9 cellular contexts compared by ENCODE assay signal in the genomic region with DNA sequence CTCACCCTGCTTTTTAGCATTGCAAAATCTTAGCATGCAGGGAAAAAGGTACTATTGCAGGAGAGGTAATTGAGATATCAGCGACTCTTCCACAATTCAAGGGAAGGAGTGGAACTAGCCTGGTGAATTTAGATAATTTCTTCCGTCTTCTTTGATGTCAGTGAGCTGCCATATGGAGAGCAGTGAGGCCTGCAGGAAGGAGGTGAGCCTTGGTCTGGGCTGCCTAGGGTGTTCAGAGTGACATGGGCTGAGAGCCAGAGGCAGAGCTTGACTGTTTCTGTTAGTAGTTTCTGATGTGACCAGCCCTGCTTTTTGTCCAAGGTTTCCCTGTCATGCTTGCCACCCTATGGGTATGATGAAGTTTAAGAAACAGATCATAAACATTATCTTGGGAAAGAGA. TPM values are rescaled to one million over a fixed set of nuclear protein-coding genes. Genes with fewer than 3 reads are reported as not detected.
DNase-seq lines count a peak whose midpoint lies in the region; ATAC-seq, FAIRE-seq and TF ChIP-seq lines count a peak whose summit lies in the region.
"Had no signal": no experiment of that assay in that cellular context is flagged by ENCODE, and none has a peak within 500 bp of the region (broad histone marks: within the 10 kb centered on the region; RNA-seq: fewer than 3 reads in every experiment).

No MANE protein-coding gene starts in this region.

- H3K36me3 ChIP-seq in right lobe of liver: no peaks in the 10 kb centered on the region
- no peaks in the 10 kb centered on the region for H3K36me3 ChIP-seq in HepG2 (replicated peaks in 1 of 2; ENCODE audit: control insufficient read depth in 1 of 2, insufficient read depth in 2 of 2, low read length in 2 of 2)
- no peaks in the 10 kb centered on the region for H3K36me3 ChIP-seq in OCI-LY3 (replicated peaks; ENCODE audit: low read depth, low read length)
- H3K36me3 ChIP-seq in left ventricle myocardium inferior: no peaks in the 10 kb centered on the region

- H3K79me2 ChIP-seq in HepG2 (ENCODE audit: insufficient read depth, low read length): peaks cover 10% of the 10 kb centered on the region
- peaks cover 7% of the 10 kb centered on the region; the same call in 1 of the 2 replicates for H3K79me2 ChIP-seq in OCI-LY3 (ENCODE audit: low read length)

- H3K27ac ChIP-seq in right lobe of liver: no peak overlapping the region
- H3K27ac ChIP-seq in HepG2 (ENCODE audit: extremely low read length, insufficient read depth, low read length): no peak overlapping the region
- no peak overlapping the region for H3K27ac ChIP-seq in OCI-LY3 (ENCODE audit: low read length)
- H3K27ac ChIP-seq in left ventricle myocardium inferior (replicated peaks): peak overlapping the region; percentile 71

- no peak overlapping the region for H3K4me2 ChIP-seq in HepG2 (ENCODE audit: low read depth, low read length)
- peak overlapping the region; percentile 2; the same call in 1 of the 2 replicates for H3K4me2 ChIP-seq in OCI-LY3 (ENCODE audit: low read length)

- in situ Hi-C loops in HepG2 (cut with HindIII; ENCODE audit: extremely low pct_ligation_motif_present, low pct_unique_long_range_greater_than_20kb): no loop called here

- H3K4me3 ChIP-seq in right lobe of liver: no peak overlapping the region
- H3K4me3 ChIP-seq in HepG2 (replicated peaks in 1 of 3; ENCODE audit: insufficient read depth in 1 of 3, low read depth in 2 of 3, low read length in 3 of 3): no peak overlapping the region
- H3K4me3 ChIP-seq in OCI-LY3 (ENCODE audit: low read length): no peak overlapping the region
- no peak overlapping the region for H3K4me3 ChIP-seq in left ventricle myocardium inferior

- no peak for DNase-seq in right lobe of liver
- DNase-seq in HepG2 (ENCODE audit: low spot score): no peak
- peak; percentile 38 for DNase-seq in left ventricle myocardium inferior
- no peak for DNase-seq in retina
- DNase-seq in NCI-H510A treated with DMSO at 0.1 percent for 48 hours (lab: John Stamatoyannopoulos, UW): no peak
- DNase-seq in NK-92 (lab: John Stamatoyannopoulos, UW; ENCODE audit: unreplicated experiment): no peak
- DNase-seq in hippocampal formation (lab: John Stamatoyannopoulos, UW): no peak

- BruUV-seq in HepG2 (replicated peaks; lab: Mats Ljungman, UMichigan): no TSS peak

- intact Hi-C loops in right lobe of liver (cut with DNase I): no loop called here
- intact Hi-C loops in HepG2 (cut with micrococcal nuclease; ENCODE audit: unreplicated experiment): no loop called here
- intact Hi-C loops in left ventricle myocardium inferior (cut with micrococcal nuclease): no loop called here

- TF ChIP-seq POLR2A in right lobe of liver (IDR thresholded peaks at IDR 0.05): no peak
- no peak for TF ChIP-seq POLR2A in HepG2 (IDR thresholded peaks at IDR 0.05; ENCODE audit: insufficient read depth in 1 of 2, low read depth in 2 of 2, low read length in 2 of 2)

- no peaks in the 10 kb centered on the region for H3K27me3 ChIP-seq in right lobe of liver
- H3K27me3 ChIP-seq in HepG2 (ENCODE audit: control insufficient read depth in 1 of 2, insufficient read depth in 2 of 2, low read length in 2 of 2): no peaks in the 10 kb centered on the region
- no peaks in the 10 kb centered on the region for H3K27me3 ChIP-seq in OCI-LY3 (ENCODE audit: low read depth, low read length)
- no peaks in the 10 kb centered on the region for H3K27me3 ChIP-seq in left ventricle myocardium inferior (ENCODE audit: low read depth)

- ATAC-seq in right lobe of liver: peak; percentile 46 to 66 (median 54)
- ATAC-seq in HepG2: no peak

- CTCF ChIA-PET in HepG2 (lab: Yijun Ruan, JAX; ENCODE audit: low intra/inter-chr PET ratio, low total read pairs): no interaction called here

- FAIRE-seq in HepG2 (lab: Jason Lieb, UNC): no peak
- FAIRE-seq: D721Med had no signal

- H3K9me3 ChIP-seq in right lobe of liver (no peaks in the 10 kb centered on the region), HepG2 (ENCODE audit: low read length) (no peaks in the 10 kb centered on the region), OCI-LY3 (ENCODE audit: insufficient read depth, low read length) (no peaks in the 10 kb centered on the region), left ventricle myocardium inferior (replicated peaks) (no peaks in the 10 kb centered on the region)

- no peak for TF ChIP-seq EP300 in HepG2 (IDR thresholded peaks at IDR 0.05; ENCODE audit: low read depth in 2 of 2, low read length in 2 of 2)
- TF ChIP-seq EP300 in HepG2 (CRISPR knock-in tag; IDR thresholded peaks at IDR 0.05; ENCODE audit: borderline replicate concordance): no peak

- TF ChIP-seq CTCF in right lobe of liver (IDR thresholded peaks at IDR 0.05): no peak
- no peak for TF ChIP-seq CTCF in HepG2 (CRISPR knock-in tag; IDR thresholded peaks at IDR 0.05)
- no peak for TF ChIP-seq CTCF in OCI-LY3 (IDR thresholded peaks at IDR 0.05; ENCODE audit: low read depth, low read length)
- TF ChIP-seq CTCF in left ventricle myocardium inferior (IDR thresholded peaks at IDR 0.05; ENCODE audit: borderline replicate concordance): no peak

- H3K4me1 ChIP-seq in right lobe of liver (peaks cover 0 to 10% (median 3%) of the 10 kb centered on the region in 4 donors), HepG2 (ENCODE audit: insufficient read depth, low read length) (no peaks in the 10 kb centered on the region), OCI-LY3 (ENCODE audit: low read length) (peaks cover 16% of the 10 kb centered on the region), left ventricle myocardium inferior (peaks cover 57% of the 10 kb centered on the region)

- TF ChIP-seq RAD21 in HepG2 (CRISPR knock-in tag; IDR thresholded peaks at IDR 0.05): no peak

- no peak overlapping the region for H2AFZ ChIP-seq in HepG2 (ENCODE audit: low read length)
- H2AFZ ChIP-seq in OCI-LY3 (ENCODE audit: low read depth, low read length): no peak overlapping the region

- WGBS in right lobe of liver (ENCODE audit: insufficient coverage, low coverage, low lambda C conversion rate, missing lambda C conversion rate): 66% methylated on average over 2 of the region's 2 CpGs
- 93% methylated on average over 2 of the region's 2 CpGs for WGBS in HepG2 (ENCODE audit: low lambda C conversion rate)

- POLR2A ChIA-PET in HepG2 (lab: Yijun Ruan, JAX): no interaction called here

- no peak overlapping the region for H3K9ac ChIP-seq in HepG2 (ENCODE audit: insufficient read depth, low read depth, low read length)
- H3K9ac ChIP-seq in OCI-LY3 (ENCODE audit: low read length): no peak overlapping the region

- H4K20me1 ChIP-seq in HepG2 (ENCODE audit: insufficient read depth, low read length) (no peaks in the 10 kb centered on the region), OCI-LY3 (ENCODE audit: insufficient read depth, low read length) (no peaks in the 10 kb centered on the region)

TF ChIP-seq in HepG2, 621 proteins besides CTCF, POLR2A, EP300 and RAD21 (continues in another document):
- TF ChIP-seq ZNF44 (CRISPR knock-in tag; IDR thresholded peaks at IDR 0.05) (no peak), HOXA9 (CRISPR knock-in tag; IDR thresholded peaks at IDR 0.05; ENCODE audit: borderline replicate concordance) (no peak), FOSL2 (CRISPR knock-in tag; IDR thresholded peaks at IDR 0.05) (no peak), ZNF224 (CRISPR knock-in tag; IDR thresholded peaks at IDR 0.05) (no peak), HNF4G (IDR thresholded peaks at IDR 0.05; ENCODE audit: borderline replicate concordance, low read depth, low read length) (no peak), HNF4G (CRISPR knock-in tag; IDR thresholded peaks at IDR 0.05; ENCODE audit: borderline replicate concordance, low read depth) (no peak), KMT2A (CRISPR knock-in tag; IDR thresholded peaks at IDR 0.05) (no peak), ZNF557 (CRISPR knock-in tag; IDR thresholded peaks at IDR 0.05) (no peak), ZNF850 (CRISPR knock-in tag; conservative IDR thresholded peaks at IDR 0.05) (no peak), ZNF3 (CRISPR knock-in tag; IDR thresholded peaks at IDR 0.05) (no peak)
- TF ChIP-seq, protein P1, sequence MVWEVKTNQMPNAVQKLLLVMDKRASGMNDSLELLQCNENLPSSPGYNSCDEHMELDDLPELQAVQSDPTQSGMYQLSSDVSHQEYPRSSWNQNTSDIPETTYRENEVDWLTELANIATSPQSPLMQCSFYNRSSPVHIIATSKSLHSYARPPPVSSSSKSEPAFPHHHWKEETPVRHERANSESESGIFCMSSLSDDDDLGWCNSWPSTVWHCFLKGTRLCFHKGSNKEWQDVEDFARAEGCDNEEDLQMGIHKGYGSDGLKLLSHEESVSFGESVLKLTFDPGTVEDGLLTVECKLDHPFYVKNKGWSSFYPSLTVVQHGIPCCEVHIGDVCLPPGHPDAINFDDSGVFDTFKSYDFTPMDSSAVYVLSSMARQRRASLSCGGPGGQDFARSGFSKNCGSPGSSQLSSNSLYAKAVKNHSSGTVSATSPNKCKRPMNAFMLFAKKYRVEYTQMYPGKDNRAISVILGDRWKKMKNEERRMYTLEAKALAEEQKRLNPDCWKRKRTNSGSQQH (CRISPR knock-in tag; IDR thresholded peaks at IDR 0.05; ENCODE audit: low read depth): no peak

RNA-seq across cellular contexts. Expression of gene KAT6B, which starts 28.6 kb away (rescaled TPM):
- total RNA-seq in right lobe of liver: 10 to 100 TPM in 4 of 6 experiments, 1 to 10 TPM in 2; 9.2 to 17.1 (median 10.3) TPM
- total RNA-seq in HepG2 (2016; rRNA removed; fragmentation: Illumina TruSeq; extraction: Trizol): 7.8 and 9.5 TPM in 2 replicates
- 35.6 and 36.1 TPM in 2 replicates for total RNA-seq in HepG2 (2016; cell fraction: cytosol; rRNA removed; fragmentation: Illumina TruSeq; extraction: Trizol; ENCODE audit: low read depth)
- 6.7 and 6.8 TPM in 2 replicates for total RNA-seq in HepG2 (2016; cell fraction: insoluble cytoplasmic fraction; rRNA removed; fragmentation: Illumina TruSeq; extraction: Trizol)
- 16.4 and 21.4 TPM in 2 replicates for total RNA-seq in HepG2 (2016; cell fraction: membrane; rRNA removed; fragmentation: Illumina TruSeq; extraction: Trizol)
- total RNA-seq in HepG2 (2016; cell fraction: nucleus; rRNA removed; fragmentation: Illumina TruSeq; extraction: Trizol): 19.4 and 22.8 TPM in 2 replicates
- polyA plus RNA-seq in HepG2 (2011; rRNA removed): 3.0 and 3.1 TPM in 2 replicates
- polyA plus RNA-seq in HepG2 (2011; cell fraction: cytosol; rRNA removed): 1.9 and 2.8 TPM in 2 replicates
- polyA plus RNA-seq in HepG2 (2011; cell fraction: nucleus; rRNA removed): 6.5 and 7.1 TPM in 2 replicates
- 5.0 and 6.6 TPM in 2 replicates for polyA plus RNA-seq in HepG2 (2012)
- 0.43 and 1.0 TPM in 2 replicates for polyA plus RNA-seq in HepG2 (2016; cell fraction: cytosol; fragmentation: Illumina TruSeq; extraction: Trizol; ENCODE audit: low read depth)
- 5.3 and 6.4 TPM in 2 replicates for polyA plus RNA-seq in HepG2 (2016; cell fraction: insoluble cytoplasmic fraction; fragmentation: Illumina TruSeq; extraction: Trizol; ENCODE audit: low read depth)
- polyA plus RNA-seq in HepG2 (2016; cell fraction: membrane; fragmentation: Illumina TruSeq; extraction: Trizol; ENCODE audit: low read depth): 0.70 and 0.76 TPM in 2 replicates
- 11.0 and 11.7 TPM in 2 replicates for polyA plus RNA-seq in HepG2 (2016; cell fraction: nucleus; fragmentation: Illumina TruSeq; extraction: Trizol; ENCODE audit: insufficient read depth, low read depth)
- polyA minus RNA-seq in HepG2 (2011; rRNA and poly(A)+ RNA removed; ENCODE audit: low replicate concordance): 16.4 and 17.8 TPM in 2 replicates
- 9.5 and 11.9 TPM in 2 replicates for polyA minus RNA-seq in HepG2 (2011; cell fraction: cytosol; rRNA and poly(A)+ RNA removed)
- polyA minus RNA-seq in HepG2 (2011; cell fraction: nucleus; rRNA and poly(A)+ RNA removed): 60.8 and 62.2 TPM in 2 replicates
- 41.0 TPM for total RNA-seq in left ventricle myocardium inferior
